ENCODE assay signal across 17 cellular contexts in genomic region chr5:176425138-176425537, GRCh38.
"Had no signal": no experiment of that assay in that cellular context is flagged by ENCODE, and none has a peak within 500 bp of the region (broad histone marks: within the 10 kb centered on the region; RNA-seq: fewer than 3 reads in every experiment).

No MANE protein-coding gene starts in this region.

- H3K4me3 ChIP-seq: psoas muscle, suprapubic skin had no signal

- H3K4me1 ChIP-seq: psoas muscle, suprapubic skin had no signal

- H3K27ac ChIP-seq: psoas muscle, suprapubic skin had no signal

- H3K9me3 ChIP-seq: psoas muscle, suprapubic skin had no signal

- H3K27me3 ChIP-seq: suprapubic skin had no signal

- H3K9me3 Mint-ChIP-seq: activated B cell treated with CpG ODN at 0.5 μM for 24 hours; immature natural killer cell; natural killer cell treated with Interleukin-12 subunit alpha and Interleukin-12 subunit beta and Interleukin-15 and Interleukin-18, amount 100 ng/mL, for 72 hours had no signal

- H3K4me1 Mint-ChIP-seq: activated B cell treated with CpG ODN at 0.5 μM for 24 hours had no signal

- H3K4me3 Mint-ChIP-seq: activated B cell treated with CpG ODN at 0.5 μM for 24 hours; activated CD4-positive, alpha-beta T cell treated with anti-CD3 and anti-CD28 coated beads, Interleukin-2, amount 10 ng/mL, durations not matched to agents 7 days and 5 days; activated naive CD8-positive, alpha-beta T cell; immature natural killer cell; natural killer cell treated with Interleukin-12 subunit alpha and Interleukin-12 subunit beta and Interleukin-15 and Interleukin-18, amount 100 ng/mL, for 72 hours; T-helper 1 cell treated with Interleukin-12 subunit alpha and Interleukin-12 subunit beta and Interleukin-4 antibody, amounts not matched to agents 30 μg/mL and 1 μg/mL, for 36 hours had no signal

- H3K36me3 Mint-ChIP-seq: immature natural killer cell; natural killer cell treated with Interleukin-12 subunit alpha and Interleukin-12 subunit beta and Interleukin-15 and Interleukin-18, amount 100 ng/mL, for 72 hours had no signal

- H3K27ac Mint-ChIP-seq: activated B cell treated with CpG ODN at 0.5 μM for 24 hours; activated CD4-positive, alpha-beta T cell treated with anti-CD3 and anti-CD28 coated beads, Interleukin-2, amount 10 ng/mL, durations not matched to agents 7 days and 5 days; activated naive CD8-positive, alpha-beta T cell; immature natural killer cell; natural killer cell treated with Interleukin-12 subunit alpha and Interleukin-12 subunit beta and Interleukin-15 and Interleukin-18, amount 100 ng/mL, for 72 hours; T-helper 1 cell treated with Interleukin-12 subunit alpha and Interleukin-12 subunit beta and Interleukin-4 antibody, amounts not matched to agents 30 μg/mL and 1 μg/mL, for 36 hours had no signal

- ATAC-seq: left lobe of liver; natural killer cell treated with Interleukin-12 subunit alpha and Interleukin-12 subunit beta and Interleukin-15 and Interleukin-18, amount 100 ng/mL, for 72 hours; psoas muscle; sciatic nerve had no signal

- H3K27me3 Mint-ChIP-seq: activated naive CD8-positive, alpha-beta T cell had no signal

- FAIRE-seq: colon had no signal

- DNase-seq: activated B cell treated with CpG ODN at 0.5 μM for 24 hours; activated CD4-positive, alpha-beta T cell treated with anti-CD3 and anti-CD28 coated beads, Interleukin-2, amount 10 ng/mL, durations not matched to agents 7 days and 5 days; activated effector memory CD4-positive, alpha-beta T cell treated with Interleukin-2 at 50 U/mL for 16 hours; amygdala; effector CD4-positive, alpha-beta T cell; immature natural killer cell; occipital lobe; psoas muscle; stimulated activated CD4-positive, alpha-beta T cell treated with anti-CD3 and anti-CD28 coated beads, Interleukin-2, amount 100 ng/mL, for 24 hours; stimulated activated naive CD4-positive, alpha-beta T cell treated with Interleukin-2 at 50 U/mL for 16 hours had no signal

- H3K36me3 ChIP-seq: suprapubic skin had no signal
